ENCODE assay signal across 8 cellular contexts in the genomic region with DNA sequence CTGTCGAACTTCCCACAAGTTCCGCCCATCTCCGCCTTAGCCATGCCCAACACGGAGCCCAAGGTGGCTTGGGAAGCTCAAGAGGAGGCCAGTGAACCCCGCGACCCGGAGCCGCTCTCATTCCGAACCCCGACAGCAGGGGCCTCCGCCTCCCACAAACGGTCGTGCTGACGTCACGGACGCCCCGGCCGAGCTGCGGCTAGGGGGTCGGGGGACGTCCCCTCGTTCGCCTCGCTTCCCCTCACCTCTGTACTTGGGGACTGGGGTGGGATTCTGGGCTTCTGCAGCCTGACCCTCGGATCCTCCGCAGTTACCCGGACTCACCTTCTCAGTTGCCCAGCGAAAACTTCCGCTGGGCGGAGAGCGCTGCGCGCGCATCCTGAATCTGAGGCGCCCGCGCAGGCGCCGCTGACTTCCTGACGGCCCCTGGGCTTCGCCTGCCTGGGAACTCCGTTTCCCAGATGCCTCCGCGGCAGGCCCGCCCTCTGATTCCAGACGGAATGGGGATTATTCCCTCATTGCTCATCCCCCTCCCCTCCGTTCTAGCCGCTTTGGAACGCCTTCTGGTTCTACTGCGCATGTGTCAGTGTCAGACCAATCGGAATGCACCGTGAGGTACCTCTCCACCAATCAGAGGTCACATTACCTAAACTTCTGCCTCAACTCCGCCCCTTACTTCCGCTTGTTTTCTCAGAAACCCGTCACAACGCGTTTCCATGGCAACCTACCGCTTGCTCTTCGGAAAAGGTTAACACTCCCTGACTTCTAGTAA. TPM values are rescaled to one million over a fixed set of nuclear protein-coding genes. Genes with fewer than 3 reads are reported as not detected.
A peak's percentile ranks its signal among the peaks of the same experiment; 100 is the strongest.
DNase-seq lines count a peak whose midpoint lies in the region; ATAC-seq and TF ChIP-seq lines count a peak whose summit lies in the region.

A gene with protein sequence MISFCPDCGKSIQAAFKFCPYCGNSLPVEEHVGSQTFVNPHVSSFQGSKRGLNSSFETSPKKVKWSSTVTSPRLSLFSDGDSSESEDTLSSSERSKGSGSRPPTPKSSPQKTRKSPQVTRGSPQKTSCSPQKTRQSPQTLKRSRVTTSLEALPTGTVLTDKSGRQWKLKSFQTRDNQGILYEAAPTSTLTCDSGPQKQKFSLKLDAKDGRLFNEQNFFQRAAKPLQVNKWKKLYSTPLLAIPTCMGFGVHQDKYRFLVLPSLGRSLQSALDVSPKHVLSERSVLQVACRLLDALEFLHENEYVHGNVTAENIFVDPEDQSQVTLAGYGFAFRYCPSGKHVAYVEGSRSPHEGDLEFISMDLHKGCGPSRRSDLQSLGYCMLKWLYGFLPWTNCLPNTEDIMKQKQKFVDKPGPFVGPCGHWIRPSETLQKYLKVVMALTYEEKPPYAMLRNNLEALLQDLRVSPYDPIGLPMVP (minus strand): TSS at position 351 of the 772 bp plus-strand sequence. CDS start 9,210 bp downstream, outside the sequence.

- H3K4me1 Mint-ChIP-seq in CD14-positive monocyte, result peaks cover 40% of the 10 kb centered on the region

- H3K27me3 Mint-ChIP-seq in CD14-positive monocyte (ENCODE audit: low read depth in 3 of 3), result peaks cover 0 to 8% (median 5%) of the 10 kb centered on the region in 3 donors

- peaks cover 0 to 2% (median 0%) of the 10 kb centered on the region in 7 donors for H3K9me3 Mint-ChIP-seq in CD14-positive monocyte

- ATAC-seq in GM19372 (IDR thresholded peaks at IDR 0.05; ENCODE audit: low read depth, unreplicated experiment), result peak; percentile 80
- ATAC-seq in HG03558 (IDR thresholded peaks at IDR 0.05; ENCODE audit: extremely low read depth, unreplicated experiment), result peak; percentile 42

- peaks cover 7 to 18% of the 10 kb centered on the region in 2 donors for H3K36me3 Mint-ChIP-seq in CD14-positive monocyte

- peak; percentile 100 for DNase-seq in CD14-positive monocyte (ENCODE audit: low spot score)
- peak; percentile 100 for DNase-seq in NCI-H748 treated with DMSO at 0.1 percent for 48 hours (lab: John Stamatoyannopoulos, UW)
- DNase-seq in activated CD4-positive, alpha-beta T cell treated with anti-CD3 and anti-CD28 coated beads, Interleukin-2, amount 50 U/mL, for 24 hours (ENCODE audit: low read depth in 1 of 2, low spot score in 1 of 2), result peak; percentile 89 to 99
- DNase-seq in dedifferentiated amniotic fluid mesenchymal stem cell (ENCODE audit: extremely low spot score), result peak; percentile 100
- DNase-seq in left kidney (ENCODE audit: low read depth, low spot score), result peak; percentile 100
- DNase-seq in stimulated activated CD4-positive, alpha-beta T cell treated with anti-CD3 and anti-CD28 coated beads, Interleukin-2, amount 100 ng/mL, for 24 hours, result peak; percentile 96 to 97

- peak within 1 kb of the TSS; percentile 94 to 98 for H3K4me3 Mint-ChIP-seq in CD14-positive monocyte

- intact Hi-C loops in CD14-positive monocyte (cut with micrococcal nuclease), result loop anchor here (2.0 to 10.0 kb wide), 4 partner anchors 26 to 780 kb away; a partner anchor contains a TSS

- TF ChIP-seq CTCF in CD14-positive monocyte (IDR thresholded peaks at IDR 0.05), result peak; percentile 12

- H3K27ac Mint-ChIP-seq in CD14-positive monocyte, result peak within 1 kb of the TSS; percentile 96 to 100 (median 99)

RNA-seq across cellular contexts. Expression of the gene that starts here (rescaled TPM):
- polyA plus RNA-seq in CD14-positive monocyte, result 10 to 100 TPM; 46.8 to 47.3 TPM

Comparison
In these comparisons a context has a peak if more than half of its experiments do, and no peak if none do; other contexts are left out.
1. Peak in every context shown above with its lines: DNase-seq and ATAC-seq.